9 cellular contexts compared by ENCODE assay signal in the genomic region with DNA sequence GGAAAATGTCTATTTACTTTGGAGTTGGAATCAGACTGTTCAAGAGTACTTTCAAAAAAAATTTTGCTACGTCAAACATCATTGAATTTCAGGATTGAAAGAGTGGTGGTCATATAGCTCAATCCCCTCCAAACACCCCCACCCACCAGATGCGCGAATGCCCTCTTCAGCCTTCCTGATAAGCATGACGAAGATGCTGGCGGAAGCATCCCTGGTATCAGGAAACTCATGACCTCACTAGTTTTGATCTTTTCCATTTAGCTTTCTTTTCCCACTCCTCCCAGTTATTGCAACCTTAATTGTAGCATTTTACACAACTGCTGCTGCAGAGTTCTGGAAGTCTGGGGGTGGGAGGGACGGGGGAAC.
DNase-seq lines count a peak whose midpoint lies in the region; ATAC-seq and TF ChIP-seq lines count a peak whose summit lies in the region.
"Had no signal": no experiment of that assay in that cellular context is flagged by ENCODE, and none has a peak within 500 bp of the region (broad histone marks: within the 10 kb centered on the region; RNA-seq: fewer than 3 reads in every experiment).

No MANE protein-coding gene starts in this region.

- POLR2A ChIA-PET in activated CD8-positive, alpha-beta T cell treated with anti-CD3 and anti-CD28 coated beads for 36 hours (lab: Charles Lee), result no interaction called here

- in situ Hi-C loops in GM13976 (cut with MboI; ENCODE audit: low sequenced_read_pairs, unreplicated experiment), result no loop called here

- H3K79me2 ChIP-seq in hepatocyte, result no peaks in the 10 kb centered on the region

- peaks cover 35% of the 10 kb centered on the region for H3K27me3 Mint-ChIP-seq in activated CD8-positive, alpha-beta T cell treated with anti-CD3 and anti-CD28 coated beads for 36 hours
- peaks cover 24 to 34% of the 10 kb centered on the region in 2 donors for H3K27me3 Mint-ChIP-seq in natural killer cell (ENCODE audit: low read depth in 2 of 2)

- peaks cover 47% of the 10 kb centered on the region for H3K27me3 ChIP-seq in hepatocyte

- H3K27ac ChIP-seq in hepatocyte, result no peak overlapping the region

- CTCF ChIA-PET in activated CD8-positive, alpha-beta T cell treated with anti-CD3 and anti-CD28 coated beads for 36 hours (lab: Charles Lee), result no interaction called here

- peaks cover 7% of the 10 kb centered on the region for H3K4me1 Mint-ChIP-seq in activated CD8-positive, alpha-beta T cell treated with anti-CD3 and anti-CD28 coated beads for 36 hours (ENCODE audit: low read depth)
- peaks cover 0 to 4% of the 10 kb centered on the region in 2 donors for H3K4me1 Mint-ChIP-seq in natural killer cell
- H3K4me1 Mint-ChIP-seq: activated B cell treated with CpG ODN at 0.5 μM for 24 hours had no signal

- peak overlapping the region; percentile 47 for H3K4me3 Mint-ChIP-seq in activated CD8-positive, alpha-beta T cell treated with anti-CD3 and anti-CD28 coated beads for 36 hours
- H3K4me3 Mint-ChIP-seq in natural killer cell, result no peak overlapping the region
- H3K4me3 Mint-ChIP-seq: activated B cell treated with CpG ODN at 0.5 μM for 24 hours had no signal

- H4K20me1 ChIP-seq in hepatocyte (ENCODE audit: insufficient read depth, poor library complexity, severe bottlenecking), result no peaks in the 10 kb centered on the region

- H3K4me3 ChIP-seq in hepatocyte, result peak overlapping the region; percentile 42
- peak overlapping the region; percentile 52 for H3K4me3 ChIP-seq in retinal pigment epithelial cell (ENCODE audit: low read length)

- no peak for ATAC-seq in activated CD8-positive, alpha-beta T cell treated with anti-CD3 and anti-CD28 coated beads for 36 hours
- ATAC-seq in natural killer cell, result no peak
- ATAC-seq in GM21447 (IDR thresholded peaks at IDR 0.05; ENCODE audit: unreplicated experiment), result no peak

- H3K27ac Mint-ChIP-seq in activated CD8-positive, alpha-beta T cell treated with anti-CD3 and anti-CD28 coated beads for 36 hours, result no peak overlapping the region
- no peak overlapping the region for H3K27ac Mint-ChIP-seq in natural killer cell
- H3K27ac Mint-ChIP-seq: activated B cell treated with CpG ODN at 0.5 μM for 24 hours had no signal

- H3K9me3 Mint-ChIP-seq in activated CD8-positive, alpha-beta T cell treated with anti-CD3 and anti-CD28 coated beads for 36 hours, result no peaks in the 10 kb centered on the region
- peaks cover 0 to 3% of the 10 kb centered on the region in 2 donors for H3K9me3 Mint-ChIP-seq in natural killer cell
- H3K9me3 Mint-ChIP-seq: activated B cell treated with CpG ODN at 0.5 μM for 24 hours had no signal

- no peak overlapping the region for H2AFZ ChIP-seq in hepatocyte

- 30% methylated on average over 5 of the region's 6 CpGs for WGBS in hepatocyte (ENCODE audit: low lambda C conversion rate, missing lambda C conversion rate)

- TF ChIP-seq CTCF in GM20000 (IDR thresholded peaks at IDR 0.05; ENCODE audit: extremely low read depth, missing control alignments), result no peak
- TF ChIP-seq CTCF in activated CD8-positive, alpha-beta T cell treated with anti-CD3 and anti-CD28 coated beads for 36 hours (IDR thresholded peaks at IDR 0.05), result no peak
- TF ChIP-seq CTCF in hepatocyte (IDR thresholded peaks at IDR 0.05; ENCODE audit: poor library complexity), result no peak
- TF ChIP-seq CTCF in retinal pigment epithelial cell (conservative IDR thresholded peaks at IDR 0.05; ENCODE audit: low read depth, low read length), result no peak
- TF ChIP-seq CTCF in natural killer cell (IDR thresholded peaks at IDR 0.05), result no peak
- no peak for TF ChIP-seq CTCF in GM13976 (IDR thresholded peaks at IDR 0.05; ENCODE audit: borderline replicate concordance, control extremely low read depth, extremely low read depth, insufficient read depth, missing control alignments)

- intact Hi-C loops in activated CD8-positive, alpha-beta T cell treated with anti-CD3 and anti-CD28 coated beads for 36 hours (cut with micrococcal nuclease), result no loop called here
- intact Hi-C loops in natural killer cell (cut with micrococcal nuclease), result no loop called here

- no peaks in the 10 kb centered on the region for H3K36me3 Mint-ChIP-seq in activated CD8-positive, alpha-beta T cell treated with anti-CD3 and anti-CD28 coated beads for 36 hours (ENCODE audit: low read depth)
- H3K36me3 Mint-ChIP-seq in natural killer cell, result no peaks in the 10 kb centered on the region

- DNase-seq in GM20000 (ENCODE audit: low spot score), result peak; percentile 25
- no peak for DNase-seq in activated CD8-positive, alpha-beta T cell treated with anti-CD3 and anti-CD28 coated beads for 36 hours
- no peak for DNase-seq in hepatocyte (ENCODE audit: low spot score)
- DNase-seq in retinal pigment epithelial cell (ENCODE audit: low read depth), result no peak
- DNase-seq in natural killer cell, result no peak
- no peak for DNase-seq in GM13976 (ENCODE audit: low spot score)
- no peak for DNase-seq in NCI-H446 (lab: John Stamatoyannopoulos, UW)
- DNase-seq: activated B cell treated with CpG ODN at 0.5 μM for 24 hours had no signal

- no peaks in the 10 kb centered on the region for H3K36me3 ChIP-seq in hepatocyte (replicated peaks; ENCODE audit: insufficient read depth, low read depth)

- no peaks in the 10 kb centered on the region for H3K9me2 ChIP-seq in hepatocyte (replicated peaks; ENCODE audit: insufficient read depth)

- H3K4me2 ChIP-seq in hepatocyte, result peak overlapping the region; percentile 99

- no peaks in the 10 kb centered on the region for H3K9me3 ChIP-seq in hepatocyte (ENCODE audit: low read depth)

- H3K4me1 ChIP-seq in hepatocyte (ENCODE audit: insufficient read depth), result no peaks in the 10 kb centered on the region
